8 cellular contexts compared by ENCODE assay signal in the genomic region with DNA sequence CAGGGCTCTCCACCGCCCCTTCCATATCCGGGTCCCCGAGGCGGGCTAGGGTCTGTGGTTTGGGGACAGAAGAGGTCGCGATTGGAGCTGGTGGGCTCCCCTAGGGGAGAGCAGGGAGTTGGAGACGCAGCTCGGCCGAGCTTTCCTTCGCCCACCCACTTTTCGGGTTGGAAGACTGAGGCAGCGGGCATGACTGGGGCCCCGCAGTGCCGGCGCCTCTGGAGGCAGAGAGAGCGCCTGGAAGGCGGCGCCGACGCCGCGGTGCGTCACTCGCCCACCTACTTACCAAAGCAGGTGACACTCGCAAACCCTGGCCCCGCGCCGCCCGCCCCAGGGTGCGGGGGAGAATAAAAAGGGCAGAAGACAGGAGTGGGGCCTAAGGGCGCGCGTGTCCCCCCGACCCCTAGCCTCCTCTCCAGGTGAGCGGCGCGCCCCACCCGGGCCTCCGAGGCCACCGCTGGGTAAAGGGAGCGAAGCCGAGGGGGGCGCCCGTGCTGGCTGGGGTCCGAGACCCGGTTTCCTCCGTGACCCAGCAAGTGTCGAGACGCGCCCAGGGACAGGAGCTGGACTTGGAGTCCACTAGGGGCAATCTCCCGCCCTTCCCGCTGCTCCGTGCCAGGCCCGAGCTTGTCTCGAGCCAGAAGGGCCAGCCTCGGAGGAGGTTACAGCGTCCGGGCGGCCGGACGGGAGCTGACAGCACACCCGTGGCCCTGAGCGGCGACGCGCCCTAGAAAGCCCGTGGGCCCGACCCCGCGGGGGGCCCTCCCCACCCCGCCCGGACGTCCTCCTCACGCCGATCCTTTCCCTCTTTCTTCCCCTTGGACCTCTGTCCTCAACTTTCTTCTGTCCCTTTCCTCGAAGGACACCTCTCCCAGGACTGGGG. TPM values are rescaled to one million over a fixed set of nuclear protein-coding genes. Genes with fewer than 3 reads are reported as not detected.
DNase-seq lines count a peak whose midpoint lies in the region; ATAC-seq, FAIRE-seq and TF ChIP-seq lines count a peak whose summit lies in the region.

No MANE protein-coding gene starts in this region.

- no peaks in the 10 kb centered on the region for H3K27me3 ChIP-seq in thyroid gland

- TF ChIP-seq CTCF in HEK293 (tag by site-specific recombination; IDR thresholded peaks at IDR 0.05) (no peak; the same call in none of the 2 replicates), omental fat pad (IDR thresholded peaks at IDR 0.05) (no peak), thyroid gland (IDR thresholded peaks at IDR 0.05) (peak in 2 of 6 experiments; percentile 16)

- intact Hi-C loops in thyroid gland (cut with DNase I), result loop anchor here (5.0 kb wide), 1 partner anchor 121 kb away; the partner anchor contains the start of gene WAPL

- H3K36me3 Mint-ChIP-seq in activated T-cell treated with anti-CD3 and anti-CD28 coated beads, Interleukin-2, amount 50 U/mL, for 24 hours (ENCODE audit: low read depth), result no peaks in the 10 kb centered on the region

- H3K4me3 ChIP-seq in HEK293 (ENCODE audit: low read depth, low read length), result peak overlapping the region; percentile 66
- H3K4me3 ChIP-seq in thyroid gland (replicated peaks in 1 of 3), result peak overlapping the region; percentile 53 to 71 (median 60)

- POLR2A ChIA-PET in HEK293 (lab: Yijun Ruan, JAX), result interaction anchor here (0.6 to 2.3 kb wide), 17 partner anchors 14 to 1707 kb away, joined by 3 to 14 read pairs (median 4); partner anchors contain the start of genes GRID1 and WAPL

- no peaks in the 10 kb centered on the region for H3K36me3 ChIP-seq in HEK293 (ENCODE audit: control insufficient read depth in 2 of 2, insufficient read depth in 1 of 2, low read length in 2 of 2)
- no peaks in the 10 kb centered on the region for H3K36me3 ChIP-seq in thyroid gland

- ATAC-seq in omental fat pad (ENCODE audit: low FRiP score), result peak; percentile 52

- TF ChIP-seq POLR2A in GM12892 (IDR thresholded peaks at IDR 0.05; ENCODE audit: low read depth, low read length), result peak; percentile 36; the same call in 1 of the 2 replicates
- no peak for TF ChIP-seq POLR2A in thyroid gland (IDR thresholded peaks at IDR 0.05)

- H3K9me3 ChIP-seq in HEK293 (ENCODE audit: control insufficient read depth, insufficient read depth, low read depth, low read length) (no peaks in the 10 kb centered on the region), thyroid gland (no peaks in the 10 kb centered on the region)

- peaks cover 20% of the 10 kb centered on the region for H3K4me1 Mint-ChIP-seq in activated T-cell treated with anti-CD3 and anti-CD28 coated beads, Interleukin-2, amount 50 U/mL, for 24 hours (ENCODE audit: low read depth)

- peak; percentile 65 for FAIRE-seq in GM12892 (lab: Jason Lieb, UNC)

- peak overlapping the region; percentile 86 for H3K4me3 Mint-ChIP-seq in activated T-cell treated with anti-CD3 and anti-CD28 coated beads, Interleukin-2, amount 50 U/mL, for 24 hours

- H3K9me3 Mint-ChIP-seq in activated T-cell treated with anti-CD3 and anti-CD28 coated beads, Interleukin-2, amount 50 U/mL, for 24 hours, result no peaks in the 10 kb centered on the region

- no peaks in the 10 kb centered on the region for H3K27me3 Mint-ChIP-seq in activated T-cell treated with anti-CD3 and anti-CD28 coated beads, Interleukin-2, amount 50 U/mL, for 24 hours

- CTCF ChIA-PET in HEK293 (lab: Yijun Ruan, JAX), result interaction anchor here (0.6 to 1.9 kb wide), 17 partner anchors 9 to 614 kb away, joined by 3 to 14 read pairs (median 4); no protein-coding TSS in a partner anchor

- 0 to 3% methylated on average over 19 to 28 of the region's 76 CpGs for WGBS in thyroid gland, 2 donors

- H3K27ac Mint-ChIP-seq in activated T-cell treated with anti-CD3 and anti-CD28 coated beads, Interleukin-2, amount 50 U/mL, for 24 hours, result peak overlapping the region; percentile 92

- H3K4me1 ChIP-seq in HEK293 (ENCODE audit: control insufficient read depth, insufficient read depth, low read length), result no peaks in the 10 kb centered on the region; the same call in 1 of the 2 replicates
- peaks cover 28 to 31% of the 10 kb centered on the region in 2 donors for H3K4me1 ChIP-seq in thyroid gland

- DNase-seq in GM12892 (ENCODE audit: insufficient read length) (no peak), NCI-H146 (lab: John Stamatoyannopoulos, UW) (peak; percentile 69), fibroblast of gingiva (ENCODE audit: low read depth) (peak; percentile 17), omental fat pad (ENCODE audit: low spot score) (no peak), thyroid gland (peak; percentile 68 to 69), mesenteric fat pad (ENCODE audit: low spot score) (no peak)
- peak; percentile 84 for DNase-seq in activated T-cell treated with anti-CD3 and anti-CD28 coated beads, Interleukin-2, amount 50 U/mL, for 24 hours

- H3K27ac ChIP-seq in HEK293 (ENCODE audit: extremely low read depth, low read depth, low read length) (peak overlapping the region; percentile 79), thyroid gland (peak overlapping the region; percentile 1 to 93 (median 82))

TF ChIP-seq in HEK293, 187 proteins besides CTCF, POLR2A, EP300 and RAD21:
- TF ChIP-seq EGR2 (tag by site-specific recombination; IDR thresholded peaks at IDR 0.05; ENCODE audit: low read depth) (no peak), ZNF514 (tag by site-specific recombination; IDR thresholded peaks at IDR 0.05) (no peak), ZNF843 (tag by site-specific recombination; IDR thresholded peaks at IDR 0.05) (no peak), ZNF335 (tag by site-specific recombination; conservative IDR thresholded peaks at IDR 0.05) (peak; percentile 5; the same call in 1 of the 2 replicates), ZNF777 (tag by site-specific recombination; IDR thresholded peaks at IDR 0.05; ENCODE audit: borderline replicate concordance) (peak; percentile 37; the same call in 1 of the 2 replicates), ZNF530 (tag by site-specific recombination; IDR thresholded peaks at IDR 0.05; ENCODE audit: low read depth) (no peak), SP7 (tag by site-specific recombination; IDR thresholded peaks at IDR 0.05) (no peak), ZFHX2 (tag by site-specific recombination; conservative IDR thresholded peaks at IDR 0.05) (peak; percentile 4; the same call in 1 of the 2 replicates), ZNF561 (tag by site-specific recombination; IDR thresholded peaks at IDR 0.05; ENCODE audit: borderline replicate concordance) (no peak), REPIN1 (tag by site-specific recombination; IDR thresholded peaks at IDR 0.05; ENCODE audit: low read depth) (0 out of 2 replicates have a peak, but pooled peaks have one; percentile 14), GLIS2 (tag by site-specific recombination; IDR thresholded peaks at IDR 0.05) (no peak), ZNF24 (tag by site-specific recombination; IDR thresholded peaks at IDR 0.05) (no peak), ZNF423 (tag by site-specific recombination; IDR thresholded peaks at IDR 0.05) (peak; percentile 46; the same call in 1 of the 2 replicates), TCF7L2 (IDR thresholded peaks at IDR 0.05; ENCODE audit: borderline replicate concordance, low read depth, low read length) (no peak), IKZF3 (tag by site-specific recombination; IDR thresholded peaks at IDR 0.05) (no peak), ZSCAN16 (tag by site-specific recombination; IDR thresholded peaks at IDR 0.05) (no peak), SETDB1 (IDR thresholded peaks at IDR 0.05; ENCODE audit: insufficient read length, low read length) (no peak), KLF9 (tag by site-specific recombination; IDR thresholded peaks at IDR 0.05; ENCODE audit: low read depth) (no peak), HOXC10 (CRISPR knock-in tag; IDR thresholded peaks at IDR 0.05) (no peak), ZNF16 (tag by site-specific recombination; IDR thresholded peaks at IDR 0.05; ENCODE audit: low read depth) (no peak), ZNF555 (tag by site-specific recombination; conservative IDR thresholded peaks at IDR 0.05) (no peak), AEBP2 (tag by site-specific recombination; IDR thresholded peaks at IDR 0.05; ENCODE audit: borderline replicate concordance) (no peak), ZNF184 (tag by site-specific recombination; IDR thresholded peaks at IDR 0.05) (no peak), ZNF791 (tag by site-specific recombination; IDR thresholded peaks at IDR 0.05) (no peak), ZNF341 (tag by site-specific recombination; IDR thresholded peaks at IDR 0.05; ENCODE audit: low read depth) (no peak)

RNA-seq across cellular contexts. Expression of gene GRID1, which starts 34.4 kb away (rescaled TPM):
- 0.06 TPM for polyA plus RNA-seq in GM12892 (2012; ENCODE audit: missing spikeins)
- total RNA-seq in omental fat pad, result 1 to 10 TPM; 1.5 to 3.5 (median 2.4) TPM
- 10 to 100 TPM; 17.2 to 28.1 (median 23.6) TPM for total RNA-seq in thyroid gland
- total RNA-seq in mesenteric fat pad, result 2.1 TPM

Comparison
In these comparisons a context has a peak if more than half of its experiments do, and no peak if none do; other contexts are left out.
1. DNase-seq: peak in NCI-H146 (single experiment), activated T-cell treated with anti-CD3 and anti-CD28 coated beads, Interleukin-2, amount 50 U/mL, for 24 hours (single experiment), fibroblast of gingiva (single experiment) and thyroid gland (2 of 2); none in GM12892 (single experiment), omental fat pad (single experiment) and mesenteric fat pad (single experiment).